ENCODE assay signal across 10 cellular contexts in the genomic region with DNA sequence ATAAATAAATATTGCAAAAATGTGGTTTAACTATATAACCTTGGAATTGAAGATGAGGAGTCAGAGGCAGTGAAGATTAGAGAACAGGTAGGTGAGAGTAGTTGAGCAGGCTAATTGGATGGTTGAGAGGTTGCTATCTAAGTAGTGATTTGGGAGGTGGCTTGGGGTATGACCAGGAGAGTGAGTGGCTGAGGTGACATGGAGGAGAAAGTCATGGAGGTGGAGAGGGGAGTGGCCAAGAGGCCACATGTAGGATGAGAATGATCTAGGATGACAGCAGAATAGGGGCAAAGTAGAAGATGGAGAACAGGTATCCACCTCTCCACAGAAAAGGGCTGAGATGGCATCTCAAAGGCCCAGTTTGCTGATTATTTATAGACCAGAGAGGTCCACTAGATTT. TPM values are rescaled to one million over a fixed set of nuclear protein-coding genes. Genes with fewer than 3 reads are reported as not detected.
"Had no signal": no experiment of that assay in that cellular context is flagged by ENCODE, and none has a peak within 500 bp of the region (broad histone marks: within the 10 kb centered on the region; RNA-seq: fewer than 3 reads in every experiment).

No MANE protein-coding gene starts in this region.

- H3K27ac ChIP-seq: GM23248, KMS-11 had no signal

- H3K36me3 ChIP-seq: HAP-1 had no signal

- H3K36me3 Mint-ChIP-seq: IgD-negative memory B cell had no signal

- H3K27ac Mint-ChIP-seq: IgD-negative memory B cell had no signal

- DNase-seq: GM23248, GOT3, H7, KBM-7 had no signal

- H3K4me3 Mint-ChIP-seq: IgD-negative memory B cell had no signal

- ATAC-seq: HCT116 had no signal

- H3K9me3 ChIP-seq: HAP-1 had no signal

- H3K4me1 Mint-ChIP-seq: IgD-negative memory B cell had no signal

- H3K4me3 ChIP-seq: GM23248, HAP-1 had no signal

- H3K4me1 ChIP-seq: HAP-1 had no signal

RNA-seq across cellular contexts. Expression of a gene that starts 10.5 kb away (rescaled TPM):
- total RNA-seq: GM23248, H4, H7, HT-29 had no signal
